Comparison of ENCODE assay signal across 8 cellular contexts in genomic region chr9:114397848-114398605, GRCh38. TPM values are rescaled to one million over a fixed set of nuclear protein-coding genes. Genes with fewer than 3 reads are reported as not detected.
DNase-seq lines count a peak whose midpoint lies in the region; ATAC-seq lines count a peak whose summit lies in the region.

No MANE protein-coding gene starts in this region.

- peaks cover 13% of the 10 kb centered on the region for H3K4me1 ChIP-seq in HUES48 (ENCODE audit: control insufficient read depth, insufficient read depth, low read length)
- peaks cover 29% of the 10 kb centered on the region for H3K4me1 ChIP-seq in muscle layer of colon (ENCODE audit: insufficient read depth, low read length)

- H3K36me3 ChIP-seq in HUES48 (ENCODE audit: control insufficient read depth, insufficient read depth, low read length) (no peaks in the 10 kb centered on the region), muscle layer of colon (ENCODE audit: insufficient read depth, low read length) (no peaks in the 10 kb centered on the region)

- H3K27me3 ChIP-seq in HUES48 (ENCODE audit: control insufficient read depth, insufficient read depth, low read length) (no peaks in the 10 kb centered on the region), muscle layer of colon (ENCODE audit: control insufficient read depth in 1 of 2, insufficient read depth in 2 of 2, low read length in 2 of 2) (no peaks in the 10 kb centered on the region)

- H3K27ac ChIP-seq in HUES48 (ENCODE audit: low read depth, low read length) (peak overlapping the region; percentile 72), muscle layer of colon (ENCODE audit: low read depth, low read length) (peak overlapping the region; percentile 82)

- H3K9ac ChIP-seq in HUES48 (ENCODE audit: low read depth, low read length) (peak overlapping the region; percentile 74), muscle layer of colon (ENCODE audit: low read length) (no peak overlapping the region)

- ATAC-seq in GM21447 (IDR thresholded peaks at IDR 0.05; ENCODE audit: unreplicated experiment) (peak; percentile 78), esophagus mucosa (peak; percentile 95)

- H3K4me3 ChIP-seq in HUES48 (ENCODE audit: low read depth, low read length) (peak overlapping the region; percentile 90), muscle layer of colon (ENCODE audit: low read depth in 1 of 2, low read length in 2 of 2) (peak overlapping the region; percentile 63 to 86)

- H3K9me3 ChIP-seq in HUES48 (ENCODE audit: control insufficient read depth, insufficient read depth, low read length) (no peaks in the 10 kb centered on the region), muscle layer of colon (ENCODE audit: low read length) (no peaks in the 10 kb centered on the region)

- DNase-seq in D341Med (ENCODE audit: low spot score) (peak; percentile 97), OCI-M1 (lab: John Stamatoyannopoulos, UW) (peak; percentile 94)
- DNase-seq in activated T-cell treated with anti-CD3 and anti-CD28 coated beads, Interleukin-2, amount 50 U/mL, for 1 hour: peak; percentile 95
- peak; percentile 86 to 95 for DNase-seq in stimulated activated CD8-positive, alpha-beta memory T cell treated with anti-CD3 and anti-CD28 coated beads, Interleukin-7, amount 100 ng/mL, for 1 hour (ENCODE audit: low read depth in 2 of 2)

RNA-seq across cellular contexts. Expression of gene AKNA, which starts 10.2 kb away (rescaled TPM):
- 5.7 TPM for total RNA-seq in esophagus mucosa

Comparison
In these comparisons a context has a peak if more than half of its experiments do, and no peak if none do; other contexts are left out.
1. Peak in every context shown above with its lines: DNase-seq, ATAC-seq, H3K4me3 ChIP-seq and H3K27ac ChIP-seq.